In the genomic region with DNA sequence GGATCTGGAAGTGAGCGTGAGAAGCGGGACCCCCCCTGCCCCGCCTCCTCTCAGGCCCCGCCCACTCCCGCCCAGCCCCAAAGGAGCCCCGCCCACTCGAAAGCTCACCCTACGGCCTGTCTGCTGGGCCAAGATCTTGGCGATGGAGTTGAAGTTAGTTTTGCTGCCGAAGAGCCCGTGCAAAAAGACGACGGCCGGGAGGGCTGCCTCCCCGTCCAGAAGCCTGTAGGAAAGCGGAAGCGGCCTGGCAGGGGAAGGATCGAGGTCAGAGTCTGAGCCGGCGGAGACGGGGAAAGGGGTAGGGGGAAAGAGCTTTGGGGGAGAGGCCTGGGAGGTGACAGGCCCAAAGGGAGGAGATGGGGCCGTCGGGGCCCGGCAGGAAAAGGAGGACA, we compare ENCODE assay signal across 8 cellular contexts. TPM values are rescaled to one million over a fixed set of nuclear protein-coding genes. Genes with fewer than 3 reads are reported as not detected.
A peak's percentile ranks its signal among the peaks of the same experiment; 100 is the strongest.
DNase-seq lines count a peak whose midpoint lies in the region; ATAC-seq, FAIRE-seq and TF ChIP-seq lines count a peak whose summit lies in the region.

No MANE protein-coding gene starts in this region.

- ATAC-seq in HG03159 (IDR thresholded peaks at IDR 0.05; ENCODE audit: unreplicated experiment) (peak; percentile 15), omental fat pad (ENCODE audit: low FRiP score) (no peak)

- peak overlapping the region; percentile 92 for H3K4me3 Mint-ChIP-seq in activated naive CD8-positive, alpha-beta T cell

- peaks cover 12% of the 10 kb centered on the region for H3K4me1 Mint-ChIP-seq in activated naive CD8-positive, alpha-beta T cell (ENCODE audit: low read depth)

- no peaks in the 10 kb centered on the region for H3K9me3 Mint-ChIP-seq in activated naive CD8-positive, alpha-beta T cell (ENCODE audit: low read depth)

- TF ChIP-seq CTCF in omental fat pad (IDR thresholded peaks at IDR 0.05), result no peak

- H3K27me3 Mint-ChIP-seq in activated naive CD8-positive, alpha-beta T cell, result no peaks in the 10 kb centered on the region

- no peaks in the 10 kb centered on the region for H3K36me3 Mint-ChIP-seq in activated naive CD8-positive, alpha-beta T cell

- DNase-seq in DMS 273 (lab: John Stamatoyannopoulos, UW; ENCODE audit: unreplicated experiment), result peak; percentile 83
- no peak for DNase-seq in DMS 273 treated with DMSO at 0.1 percent for 48 hours (lab: John Stamatoyannopoulos, UW)
- peak; percentile 54 for DNase-seq in RPMI7951 (ENCODE audit: low read depth)
- peak; percentile 57 for DNase-seq in glomerular visceral epithelial cell (ENCODE audit: extremely low spot score)
- peak; percentile 51 for DNase-seq in omental fat pad (ENCODE audit: low spot score)
- peak; percentile 85 for DNase-seq in urothelium cell line (ENCODE audit: low spot score)

- no peak for FAIRE-seq in urothelium cell line (lab: Jason Lieb, UNC)

- peak overlapping the region; percentile 90 for H3K27ac Mint-ChIP-seq in activated naive CD8-positive, alpha-beta T cell

RNA-seq across cellular contexts. Expression of a gene that starts 0.4 kb away (rescaled TPM):
- 19.8 and 20.7 TPM in 2 replicates for total RNA-seq in RPMI7951 (2014; rRNA removed; shearing (Covaris generic))
- total RNA-seq in omental fat pad, result 10 to 100 TPM in 2 of 4 donors, 1 to 10 TPM in 2; 6.6 to 13.9 (median 9.4) TPM

RNA-seq across cellular contexts. Expression of a gene that starts 18.7 kb away (rescaled TPM):
- total RNA-seq in RPMI7951 (2014; rRNA removed; shearing (Covaris generic)), result 36.4 and 45.6 TPM in 2 replicates
- 10 to 100 TPM in 1 of 4 donors, 1 to 10 TPM in 3; 3.6 to 10.4 (median 4.8) TPM for total RNA-seq in omental fat pad

RNA-seq across cellular contexts. Expression of a gene that starts 31.9 kb away (rescaled TPM):
- total RNA-seq in RPMI7951 (2014; rRNA removed; shearing (Covaris generic)), result not detected in 2 replicates
- under 1 TPM in 1 of 4 donors, not detected in 3; 0.28 TPM for total RNA-seq in omental fat pad

RNA-seq across cellular contexts. Expression of a gene that starts 54.8 kb away (rescaled TPM):
- 54.5 and 55.3 TPM in 2 replicates for total RNA-seq in RPMI7951 (2014; rRNA removed; shearing (Covaris generic))
- 10 to 100 TPM; 28.8 to 52.2 (median 45.0) TPM for total RNA-seq in omental fat pad

RNA-seq across cellular contexts. Expression of a gene that starts 55.0 kb away (rescaled TPM):
- 2.3 and 2.5 TPM in 2 replicates for total RNA-seq in RPMI7951 (2014; rRNA removed; shearing (Covaris generic))
- 1 to 10 TPM; 4.0 to 5.3 (median 4.7) TPM for total RNA-seq in omental fat pad
